10 cellular contexts compared by ENCODE assay signal in genomic region chr19:50695251-50696064, GRCh38. TPM values are rescaled to one million over a fixed set of nuclear protein-coding genes. Genes with fewer than 3 reads are reported as not detected.
A peak's percentile ranks its signal among the peaks of the same experiment; 100 is the strongest.
DNase-seq lines count a peak whose midpoint lies in the region; ATAC-seq and TF ChIP-seq lines count a peak whose summit lies in the region.
"Had no signal": no experiment of that assay in that cellular context is flagged by ENCODE, and none has a peak within 500 bp of the region (broad histone marks: within the 10 kb centered on the region; RNA-seq: fewer than 3 reads in every experiment).

No MANE protein-coding gene starts in this region.

- H3K27ac ChIP-seq in left lung (no peak overlapping the region), Peyer's patch (no peak overlapping the region)
- H3K27ac ChIP-seq: ascending aorta, transverse colon had no signal

- H3K4me3 ChIP-seq in left lung (no peak overlapping the region), Peyer's patch (no peak overlapping the region)
- H3K4me3 ChIP-seq: ascending aorta, transverse colon had no signal

- H3K27me3 ChIP-seq in left lung: peaks cover 16 to 93% of the 10 kb centered on the region in 2 donors
- H3K27me3 ChIP-seq in Peyer's patch: peaks cover 0 to 20% of the 10 kb centered on the region in 2 donors

- H3K9me3 ChIP-seq in left lung (no peaks in the 10 kb centered on the region), Peyer's patch (peaks cover 0 to 4% (median 0%) of the 10 kb centered on the region in 4 donors)
- H3K9me3 ChIP-seq: ascending aorta, transverse colon had no signal

- CTCF ChIA-PET in HEK293T (lab: Yijun Ruan, JAX): no interaction called here

- TF ChIP-seq CTCF in left lung (IDR thresholded peaks at IDR 0.05) (no peak), Peyer's patch (IDR thresholded peaks at IDR 0.05) (no peak)

- peak; percentile 69 for ATAC-seq in left lung
- no peak for ATAC-seq in HG03175 (IDR thresholded peaks at IDR 0.05; ENCODE audit: unreplicated experiment)
- ATAC-seq in GM18498 (IDR thresholded peaks at IDR 0.05; ENCODE audit: unreplicated experiment): no peak
- no peak for ATAC-seq in GM21529 (IDR thresholded peaks at IDR 0.05; ENCODE audit: unreplicated experiment)

- H3K36me3 ChIP-seq in left lung: no peaks in the 10 kb centered on the region
- H3K36me3 ChIP-seq in Peyer's patch: no peaks in the 10 kb centered on the region
- H3K36me3 ChIP-seq: ascending aorta, transverse colon had no signal

- H3K4me1 ChIP-seq in left lung: no peaks in the 10 kb centered on the region
- no peaks in the 10 kb centered on the region for H3K4me1 ChIP-seq in Peyer's patch
- H3K4me1 ChIP-seq: ascending aorta, transverse colon had no signal

- intact Hi-C loops in left lung (cut with DNase I): no loop called here

- peak; percentile 64 for DNase-seq in D341Med (ENCODE audit: low spot score)
- peak; percentile 75 for DNase-seq in HEK293T (ENCODE audit: extremely low spot score)
- DNase-seq in activated CD4-positive, alpha-beta T cell treated with anti-CD3 and anti-CD28 coated beads, Interleukin-2, amount 50 U/mL, for 48 hours: peak; percentile 20 to 24
- no peak for DNase-seq in left lung
- no peak for DNase-seq in Peyer's patch
- DNase-seq: transverse colon had no signal

- POLR2A ChIA-PET in HEK293T (lab: Yijun Ruan, JAX): no interaction called here

- TF ChIP-seq POLR2A in Peyer's patch (IDR thresholded peaks at IDR 0.05): no peak

TF ChIP-seq in HEK293T, 16 proteins besides CTCF, POLR2A, EP300 and RAD21:
- TF ChIP-seq FOXM1 (IDR thresholded peaks at IDR 0.05; ENCODE audit: borderline replicate concordance) (no peak), ARNT (IDR thresholded peaks at IDR 0.05) (no peak), NFRKB (IDR thresholded peaks at IDR 0.05) (no peak), SP1 (IDR thresholded peaks at IDR 0.05) (no peak), BHLHE40 (IDR thresholded peaks at IDR 0.05; ENCODE audit: borderline replicate concordance) (no peak), CTBP1 (IDR thresholded peaks at IDR 0.05; ENCODE audit: borderline replicate concordance) (no peak)

RNA-seq across cellular contexts. Expression of gene SHANK1, which starts 24.1 kb away (rescaled TPM):
- total RNA-seq in left lung (1 to 10 TPM in 1 of 2 donors, under 1 TPM in 1; 0.21 to 1.4 TPM), Peyer's patch (1 to 10 TPM in 1 of 4 donors, under 1 TPM in 1, not detected in 2; 0.83 to 1.3 TPM)

RNA-seq across cellular contexts. Expression of gene CLEC11A, which starts 27.7 kb away (rescaled TPM):
- total RNA-seq in left lung: 10 to 100 TPM; 13.7 to 49.1 TPM
- total RNA-seq in Peyer's patch: 1 to 10 TPM in 3 of 4 donors, not detected in 1; 3.3 to 4.6 (median 4.0) TPM
- total RNA-seq: ascending aorta had no signal

RNA-seq across cellular contexts. Expression of gene C19orf81, which starts 46.2 kb away (rescaled TPM):
- 1 to 10 TPM in 1 of 2 donors, not detected in 1; 2.2 TPM for total RNA-seq in left lung
- total RNA-seq in Peyer's patch: not detected
- total RNA-seq: ascending aorta, transverse colon had no signal

RNA-seq across cellular contexts. Expression of gene SYT3, which starts 55.8 kb away (rescaled TPM):
- total RNA-seq in left lung (1 to 10 TPM in 1 of 2 donors, under 1 TPM in 1; 0.12 to 1.5 TPM), Peyer's patch (1 to 10 TPM in 1 of 4 donors, not detected in 3; 1.2 TPM)

Comparison
In these comparisons a context has a peak if more than half of its experiments do, and no peak if none do; other contexts are left out.
1. DNase-seq: peak in D341Med (single experiment), HEK293T (single experiment) and activated CD4-positive, alpha-beta T cell treated with anti-CD3 and anti-CD28 coated beads, Interleukin-2, amount 50 U/mL, for 48 hours (2 of 2); none in left lung (0 of 2) and Peyer's patch (0 of 3).